35 cellular contexts compared by ENCODE assay signal in genomic region chr5:81014348-81014747, GRCh38. TPM values are rescaled to one million over a fixed set of nuclear protein-coding genes. Genes with fewer than 3 reads are reported as not detected.
DNase-seq lines count a peak whose midpoint lies in the region; ATAC-seq, FAIRE-seq and TF ChIP-seq lines count a peak whose summit lies in the region.
"Had no signal": no experiment of that assay in that cellular context is flagged by ENCODE, and none has a peak within 500 bp of the region (broad histone marks: within the 10 kb centered on the region; RNA-seq: fewer than 3 reads in every experiment).

No MANE protein-coding gene starts in this region.

- intact Hi-C loops in activated CD4-positive, alpha-beta memory T cell treated with anti-CD3 and anti-CD28 coated beads for 36 hours (cut with micrococcal nuclease), result no loop called here
- intact Hi-C loops in A673 (cut with micrococcal nuclease; ENCODE audit: unreplicated experiment), result no loop called here

- no peaks in the 10 kb centered on the region for H3K27me3 ChIP-seq in A673 (replicated peaks; ENCODE audit: insufficient read depth, low read depth, low read length, poor library complexity)
- no peaks in the 10 kb centered on the region for H3K27me3 ChIP-seq in astrocyte (ENCODE audit: insufficient read depth, low read length)
- H3K27me3 ChIP-seq: gastrocnemius medialis, hepatocyte, upper lobe of right lung had no signal

- no peaks in the 10 kb centered on the region for H3K36me3 Mint-ChIP-seq in activated CD4-positive, alpha-beta memory T cell treated with anti-CD3 and anti-CD28 coated beads for 36 hours
- H3K36me3 Mint-ChIP-seq in activated CD4-positive, alpha-beta memory T cell treated with anti-CD3 and anti-CD28 coated beads, Interleukin-2, amount 10 ng/mL, durations not matched to agents 7 days and 5 days (ENCODE audit: low read depth), result no peaks in the 10 kb centered on the region
- H3K36me3 Mint-ChIP-seq in astrocyte (ENCODE audit: low read depth, unreplicated experiment), result peaks cover 3% of the 10 kb centered on the region
- no peaks in the 10 kb centered on the region for H3K36me3 Mint-ChIP-seq in activated CD8-positive, alpha-beta memory T cell treated with anti-CD3 and anti-CD28 coated beads, Interleukin-2, amount 10 ng/mL, durations not matched to agents 7 days and 5 days
- H3K36me3 Mint-ChIP-seq: CD4-positive, CD25-positive, alpha-beta regulatory T cell; natural killer cell had no signal

- H3K4me3 ChIP-seq in A673 (ENCODE audit: low read depth, low read length, poor library complexity, severe bottlenecking) (no peak overlapping the region), astrocyte (ENCODE audit: insufficient read depth, low read depth, low read length) (no peak overlapping the region)
- no peak overlapping the region for H3K4me3 ChIP-seq in Jurkat, Clone E6-1 (ENCODE audit: low read length)
- H3K4me3 ChIP-seq: gastrocnemius medialis, GM23338, hepatocyte, lower lobe of right lung, prostate gland, upper lobe of right lung had no signal

- H3K4me1 ChIP-seq in A673 (ENCODE audit: insufficient read depth, low read length, poor library complexity, severe bottlenecking) (peaks cover 20% of the 10 kb centered on the region), astrocyte (ENCODE audit: insufficient read depth, low read length) (no peaks in the 10 kb centered on the region)
- H3K4me1 ChIP-seq: gastrocnemius medialis, lower lobe of right lung, prostate gland, upper lobe of right lung had no signal

- DNase-seq in activated CD4-positive, alpha-beta memory T cell treated with anti-CD3 and anti-CD28 coated beads for 36 hours, result peak; percentile 40
- DNase-seq in activated CD4-positive, alpha-beta memory T cell treated with anti-CD3 and anti-CD28 coated beads, Interleukin-2, amount 10 ng/mL, durations not matched to agents 7 days and 5 days, result no peak
- peak; percentile 19 for DNase-seq in A673 (ENCODE audit: low spot score)
- peak; percentile 30 for DNase-seq in Jurkat, Clone E6-1 (ENCODE audit: low read depth, low spot score)
- DNase-seq in astrocyte (ENCODE audit: low read depth), result peak; percentile 20
- no peak for DNase-seq in activated CD8-positive, alpha-beta memory T cell treated with anti-CD3 and anti-CD28 coated beads, Interleukin-2, amount 10 ng/mL, durations not matched to agents 7 days and 5 days
- no peak for DNase-seq in DMS 273 (lab: John Stamatoyannopoulos, UW; ENCODE audit: unreplicated experiment)
- DNase-seq in kidney glomerular epithelial cell (lab: John Stamatoyannopoulos, UW), result no peak
- DNase-seq: 8988T; activated CD4-positive, CD25-positive, alpha-beta regulatory T cell treated with anti-CD3 and anti-CD28 coated beads, Interleukin-2, amount 50 U/mL, for 72 hours; activated gamma-delta T cell treated with Interleukin-2 at 50 U/mL for 16 hours; activated T-cell treated with anti-CD3 and anti-CD28 coated beads, Interleukin-2, amount 50 U/mL, for 4 hours; amygdala; CD4-positive, CD25-positive, alpha-beta regulatory T cell; DMS 273 treated with DMSO at 0.1 percent for 48 hours; gastrocnemius medialis; KG1; lower lobe of right lung; natural killer cell; NCI-H1417; NCI-H2029; NCI-H524 treated with DMSO at 0.1 percent for 48 hours; nucleus accumbens; PC-3; substantia nigra; upper lobe of right lung had no signal

- BruUV-seq in A673 (replicated peaks; lab: Mats Ljungman, UMichigan), result no TSS peak

- no peak overlapping the region for H3K4me2 ChIP-seq in astrocyte (ENCODE audit: low read length)
- H3K4me2 ChIP-seq: GM23338, hepatocyte had no signal

- no peak for FAIRE-seq in astrocyte (lab: Jason Lieb, UNC)
- FAIRE-seq: bronchial epithelial cell, endothelial cell of umbilical vein, GM12891 had no signal

- CTCF ChIA-PET in activated CD4-positive, alpha-beta memory T cell treated with anti-CD3 and anti-CD28 coated beads for 36 hours (lab: Charles Lee), result no interaction called here
- CTCF ChIA-PET in activated CD4-positive, alpha-beta memory T cell treated with anti-CD3 and anti-CD28 coated beads, Interleukin-2, amount 10 ng/mL, durations not matched to agents 7 days and 5 days (lab: Charles Lee), result no interaction called here
- CTCF ChIA-PET in A673 (lab: Charles Lee), result no interaction called here
- CTCF ChIA-PET in activated CD8-positive, alpha-beta memory T cell treated with anti-CD3 and anti-CD28 coated beads, Interleukin-2, amount 10 ng/mL, durations not matched to agents 7 days and 5 days (lab: Charles Lee), result no interaction called here

- TF ChIP-seq CTCF in A673 (conservative IDR thresholded peaks at IDR 0.05; ENCODE audit: low read depth, low read length) (no peak), astrocyte (IDR thresholded peaks at IDR 0.05; ENCODE audit: insufficient read depth, low read depth, low read length) (no peak)

- H3K4me3 Mint-ChIP-seq in activated CD4-positive, alpha-beta memory T cell treated with anti-CD3 and anti-CD28 coated beads for 36 hours, result no peak overlapping the region
- no peak overlapping the region for H3K4me3 Mint-ChIP-seq in activated CD4-positive, alpha-beta memory T cell treated with anti-CD3 and anti-CD28 coated beads, Interleukin-2, amount 10 ng/mL, durations not matched to agents 7 days and 5 days
- no peak overlapping the region for H3K4me3 Mint-ChIP-seq in astrocyte (ENCODE audit: unreplicated experiment)
- no peak overlapping the region for H3K4me3 Mint-ChIP-seq in activated CD8-positive, alpha-beta memory T cell treated with anti-CD3 and anti-CD28 coated beads, Interleukin-2, amount 10 ng/mL, durations not matched to agents 7 days and 5 days
- H3K4me3 Mint-ChIP-seq: activated T-cell treated with anti-CD3 and anti-CD28 coated beads, Interleukin-2, amount 50 U/mL, for 4 hours; GM23338; natural killer cell; T-helper 1 cell treated with Interleukin-12 subunit alpha and Interleukin-12 subunit beta and Interleukin-4 antibody, amounts not matched to agents 30 μg/mL and 1 μg/mL, for 36 hours had no signal

- H3K27ac ChIP-seq in A673 (ENCODE audit: low read depth, low read length, poor library complexity, severe bottlenecking) (no peak overlapping the region), astrocyte (ENCODE audit: low read depth, low read length) (no peak overlapping the region)
- H3K27ac ChIP-seq: gastrocnemius medialis, hepatocyte, lower lobe of right lung, prostate gland, upper lobe of right lung had no signal

- no peaks in the 10 kb centered on the region for H3K9me3 Mint-ChIP-seq in activated CD4-positive, alpha-beta memory T cell treated with anti-CD3 and anti-CD28 coated beads for 36 hours
- no peaks in the 10 kb centered on the region for H3K9me3 Mint-ChIP-seq in activated CD4-positive, alpha-beta memory T cell treated with anti-CD3 and anti-CD28 coated beads, Interleukin-2, amount 10 ng/mL, durations not matched to agents 7 days and 5 days
- H3K9me3 Mint-ChIP-seq in astrocyte (ENCODE audit: unreplicated experiment), result peaks cover 6% of the 10 kb centered on the region
- no peaks in the 10 kb centered on the region for H3K9me3 Mint-ChIP-seq in activated CD8-positive, alpha-beta memory T cell treated with anti-CD3 and anti-CD28 coated beads, Interleukin-2, amount 10 ng/mL, durations not matched to agents 7 days and 5 days (ENCODE audit: low read depth)
- H3K9me3 Mint-ChIP-seq: GM23338; natural killer cell; T-helper 1 cell treated with Interleukin-12 subunit alpha and Interleukin-12 subunit beta and Interleukin-4 antibody, amounts not matched to agents 30 μg/mL and 1 μg/mL, for 36 hours had no signal

- peaks cover 66% of the 10 kb centered on the region for H3K4me1 Mint-ChIP-seq in activated CD4-positive, alpha-beta memory T cell treated with anti-CD3 and anti-CD28 coated beads for 36 hours (ENCODE audit: low read depth)
- peaks cover 7% of the 10 kb centered on the region for H3K4me1 Mint-ChIP-seq in activated CD4-positive, alpha-beta memory T cell treated with anti-CD3 and anti-CD28 coated beads, Interleukin-2, amount 10 ng/mL, durations not matched to agents 7 days and 5 days
- peaks cover 12% of the 10 kb centered on the region for H3K4me1 Mint-ChIP-seq in astrocyte (ENCODE audit: low read depth, unreplicated experiment)
- peaks cover 15% of the 10 kb centered on the region for H3K4me1 Mint-ChIP-seq in activated CD8-positive, alpha-beta memory T cell treated with anti-CD3 and anti-CD28 coated beads, Interleukin-2, amount 10 ng/mL, durations not matched to agents 7 days and 5 days
- H3K4me1 Mint-ChIP-seq: natural killer cell had no signal

- POLR2A ChIA-PET in activated CD4-positive, alpha-beta memory T cell treated with anti-CD3 and anti-CD28 coated beads for 36 hours (lab: Charles Lee), result no interaction called here
- POLR2A ChIA-PET in activated CD4-positive, alpha-beta memory T cell treated with anti-CD3 and anti-CD28 coated beads, Interleukin-2, amount 10 ng/mL, durations not matched to agents 7 days and 5 days (lab: Charles Lee), result no interaction called here
- POLR2A ChIA-PET in A673 (lab: Charles Lee; ENCODE audit: low non-redundant PET), result no interaction called here

- no peak overlapping the region for H3K9ac ChIP-seq in astrocyte (ENCODE audit: low read length)

- no peaks in the 10 kb centered on the region for H3K27me3 Mint-ChIP-seq in activated CD4-positive, alpha-beta memory T cell treated with anti-CD3 and anti-CD28 coated beads for 36 hours
- no peaks in the 10 kb centered on the region for H3K27me3 Mint-ChIP-seq in activated CD4-positive, alpha-beta memory T cell treated with anti-CD3 and anti-CD28 coated beads, Interleukin-2, amount 10 ng/mL, durations not matched to agents 7 days and 5 days
- no peaks in the 10 kb centered on the region for H3K27me3 Mint-ChIP-seq in astrocyte (ENCODE audit: low read depth, unreplicated experiment)
- H3K27me3 Mint-ChIP-seq in activated CD8-positive, alpha-beta memory T cell treated with anti-CD3 and anti-CD28 coated beads, Interleukin-2, amount 10 ng/mL, durations not matched to agents 7 days and 5 days, result no peaks in the 10 kb centered on the region

- H3K27ac Mint-ChIP-seq in activated CD4-positive, alpha-beta memory T cell treated with anti-CD3 and anti-CD28 coated beads for 36 hours, result no peak overlapping the region
- H3K27ac Mint-ChIP-seq in activated CD4-positive, alpha-beta memory T cell treated with anti-CD3 and anti-CD28 coated beads, Interleukin-2, amount 10 ng/mL, durations not matched to agents 7 days and 5 days, result no peak overlapping the region
- H3K27ac Mint-ChIP-seq in astrocyte (ENCODE audit: unreplicated experiment), result no peak overlapping the region
- no peak overlapping the region for H3K27ac Mint-ChIP-seq in activated CD8-positive, alpha-beta memory T cell treated with anti-CD3 and anti-CD28 coated beads, Interleukin-2, amount 10 ng/mL, durations not matched to agents 7 days and 5 days
- H3K27ac Mint-ChIP-seq: CD4-positive, CD25-positive, alpha-beta regulatory T cell; GM23338; natural killer cell; T-helper 1 cell treated with Interleukin-12 subunit alpha and Interleukin-12 subunit beta and Interleukin-4 antibody, amounts not matched to agents 30 μg/mL and 1 μg/mL, for 36 hours had no signal

- no peaks in the 10 kb centered on the region for H3K9me3 ChIP-seq in A673 (ENCODE audit: low read depth, low read length, poor library complexity, severe bottlenecking)
- no peaks in the 10 kb centered on the region for H3K9me3 ChIP-seq in astrocyte (ENCODE audit: insufficient read depth, low read depth, low read length)
- H3K9me3 ChIP-seq: gastrocnemius medialis, lower lobe of right lung, prostate gland, upper lobe of right lung had no signal

- H2AFZ ChIP-seq in astrocyte (ENCODE audit: low read depth, low read length), result no peak overlapping the region
- H2AFZ ChIP-seq: GM23338, hepatocyte had no signal

- H4K20me1 ChIP-seq in astrocyte (ENCODE audit: insufficient read depth, low read length), result no peaks in the 10 kb centered on the region

- no peaks in the 10 kb centered on the region for H3K79me2 ChIP-seq in astrocyte (ENCODE audit: insufficient read depth, low read length)
- H3K79me2 ChIP-seq: hepatocyte had no signal

- no peak for ATAC-seq in activated CD8-positive, alpha-beta memory T cell treated with anti-CD3 and anti-CD28 coated beads, Interleukin-2, amount 10 ng/mL, durations not matched to agents 7 days and 5 days
- ATAC-seq: gastrocnemius medialis, GM23338, lower lobe of right lung, natural killer cell, PC-3, sciatic nerve, SK-N-SH treated with all-trans-retinoic acid at 6 μM for 48 hours, upper lobe of right lung had no signal

- no peaks in the 10 kb centered on the region for H3K36me3 ChIP-seq in A673 (ENCODE audit: insufficient read depth, low read length, poor library complexity, severe bottlenecking)
- no peaks in the 10 kb centered on the region for H3K36me3 ChIP-seq in astrocyte (ENCODE audit: insufficient read depth, low read length)
- H3K36me3 ChIP-seq: gastrocnemius medialis, lower lobe of right lung, prostate gland, upper lobe of right lung had no signal

RNA-seq across cellular contexts. Expression of gene RASGRF2, which starts 54.2 kb away (rescaled TPM):
- total RNA-seq in activated CD4-positive, alpha-beta memory T cell treated with anti-CD3 and anti-CD28 coated beads for 36 hours, result 1 to 10 TPM; 7.6 to 8.6 TPM
- 1 to 10 TPM; 2.4 to 3.3 TPM for total RNA-seq in activated CD4-positive, alpha-beta memory T cell treated with anti-CD3 and anti-CD28 coated beads, Interleukin-2, amount 10 ng/mL, durations not matched to agents 7 days and 5 days
- total RNA-seq in A673 (2021), result 8.4 and 9.1 TPM in 2 replicates
- polyA plus RNA-seq in Jurkat, Clone E6-1 (2012; ENCODE audit: insufficient read depth, insufficient read length), result 0.37 TPM
- total RNA-seq in astrocyte, result 8.0 and 8.5 TPM in 2 replicates
- 10 to 100 TPM in 1 of 2 experiments, 1 to 10 TPM in 1; 4.8 to 12.3 TPM for total RNA-seq in activated CD8-positive, alpha-beta memory T cell treated with anti-CD3 and anti-CD28 coated beads, Interleukin-2, amount 10 ng/mL, durations not matched to agents 7 days and 5 days

Comparison
In these comparisons a context has a peak if more than half of its experiments do, and no peak if none do; other contexts are left out.
1. DNase-seq: peak in activated CD4-positive, alpha-beta memory T cell treated with anti-CD3 and anti-CD28 coated beads for 36 hours (single experiment), A673 (single experiment), Jurkat, Clone E6-1 (single experiment) and astrocyte (single experiment); none in activated CD4-positive, alpha-beta memory T cell treated with anti-CD3 and anti-CD28 coated beads, Interleukin-2, amount 10 ng/mL, durations not matched to agents 7 days and 5 days (single experiment), activated CD8-positive, alpha-beta memory T cell treated with anti-CD3 and anti-CD28 coated beads, Interleukin-2, amount 10 ng/mL, durations not matched to agents 7 days and 5 days (single experiment), DMS 273 (single experiment) and kidney glomerular epithelial cell (single experiment).